In genomic region chr20:44516491-44516890, GRCh38 we compare ENCODE assay signal across 1 cellular context.
TF ChIP-seq lines count a peak whose summit lies in the region.

No MANE protein-coding gene starts in this region.

TF ChIP-seq in SK-N-SH treated with all-trans-retinoic acid at 6 μM for 48 hours, 23 proteins besides CTCF, POLR2A, EP300 and RAD21 (continued from another document):
- no peak for TF ChIP-seq TSHZ2 (CRISPR knock-in tag; IDR thresholded peaks at IDR 0.05)
- TF ChIP-seq, protein P1, sequence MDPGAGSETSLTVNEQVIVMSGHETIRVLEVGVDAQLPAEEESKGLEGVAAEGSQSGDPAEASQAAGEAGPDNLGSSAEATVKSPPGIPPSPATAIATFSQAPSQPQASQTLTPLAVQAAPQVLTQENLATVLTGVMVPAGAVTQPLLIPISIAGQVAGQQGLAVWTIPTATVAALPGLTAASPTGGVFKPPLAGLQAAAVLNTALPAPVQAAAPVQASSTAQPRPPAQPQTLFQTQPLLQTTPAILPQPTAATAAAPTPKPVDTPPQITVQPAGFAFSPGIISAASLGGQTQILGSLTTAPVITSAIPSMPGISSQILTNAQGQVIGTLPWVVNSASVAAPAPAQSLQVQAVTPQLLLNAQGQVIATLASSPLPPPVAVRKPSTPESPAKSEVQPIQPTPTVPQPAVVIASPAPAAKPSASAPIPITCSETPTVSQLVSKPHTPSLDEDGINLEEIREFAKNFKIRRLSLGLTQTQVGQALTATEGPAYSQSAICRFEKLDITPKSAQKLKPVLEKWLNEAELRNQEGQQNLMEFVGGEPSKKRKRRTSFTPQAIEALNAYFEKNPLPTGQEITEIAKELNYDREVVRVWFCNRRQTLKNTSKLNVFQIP (CRISPR knock-in tag; IDR thresholded peaks at IDR 0.05; ENCODE audit: borderline replicate concordance, low read depth), result no peak
- TF ChIP-seq ZFP3 (CRISPR knock-in tag; IDR thresholded peaks at IDR 0.05), result no peak
- TF ChIP-seq, protein P2, sequence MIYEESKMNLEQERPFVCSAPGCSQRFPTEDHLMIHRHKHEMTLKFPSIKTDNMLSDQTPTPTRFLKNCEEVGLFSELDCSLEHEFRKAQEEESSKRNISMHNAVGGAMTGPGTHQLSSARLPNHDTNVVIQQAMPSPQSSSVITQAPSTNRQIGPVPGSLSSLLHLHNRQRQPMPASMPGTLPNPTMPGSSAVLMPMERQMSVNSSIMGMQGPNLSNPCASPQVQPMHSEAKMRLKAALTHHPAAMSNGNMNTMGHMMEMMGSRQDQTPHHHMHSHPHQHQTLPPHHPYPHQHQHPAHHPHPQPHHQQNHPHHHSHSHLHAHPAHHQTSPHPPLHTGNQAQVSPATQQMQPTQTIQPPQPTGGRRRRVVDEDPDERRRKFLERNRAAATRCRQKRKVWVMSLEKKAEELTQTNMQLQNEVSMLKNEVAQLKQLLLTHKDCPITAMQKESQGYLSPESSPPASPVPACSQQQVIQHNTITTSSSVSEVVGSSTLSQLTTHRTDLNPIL (CRISPR knock-in tag; IDR thresholded peaks at IDR 0.05; ENCODE audit: low read depth), result no peak
- TF ChIP-seq, protein P3, sequence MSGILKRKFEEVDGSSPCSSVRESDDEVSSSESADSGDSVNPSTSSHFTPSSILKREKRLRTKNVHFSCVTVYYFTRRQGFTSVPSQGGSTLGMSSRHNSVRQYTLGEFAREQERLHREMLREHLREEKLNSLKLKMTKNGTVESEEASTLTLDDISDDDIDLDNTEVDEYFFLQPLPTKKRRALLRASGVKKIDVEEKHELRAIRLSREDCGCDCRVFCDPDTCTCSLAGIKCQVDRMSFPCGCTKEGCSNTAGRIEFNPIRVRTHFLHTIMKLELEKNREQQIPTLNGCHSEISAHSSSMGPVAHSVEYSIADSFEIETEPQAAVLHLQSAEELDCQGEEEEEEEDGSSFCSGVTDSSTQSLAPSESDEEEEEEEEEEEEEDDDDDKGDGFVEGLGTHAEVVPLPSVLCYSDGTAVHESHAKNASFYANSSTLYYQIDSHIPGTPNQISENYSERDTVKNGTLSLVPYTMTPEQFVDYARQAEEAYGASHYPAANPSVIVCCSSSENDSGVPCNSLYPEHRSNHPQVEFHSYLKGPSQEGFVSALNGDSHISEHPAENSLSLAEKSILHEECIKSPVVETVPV (CRISPR knock-in tag; IDR thresholded peaks at IDR 0.05), result no peak
- no peak for TF ChIP-seq OSR1 (CRISPR knock-in tag; IDR thresholded peaks at IDR 0.05)
- TF ChIP-seq SNAI2 (CRISPR knock-in tag; IDR thresholded peaks at IDR 0.05), result no peak
- no peak for TF ChIP-seq ZNF8 (CRISPR knock-in tag; IDR thresholded peaks at IDR 0.05)
- TF ChIP-seq ZFP30 (CRISPR knock-in tag; IDR thresholded peaks at IDR 0.05), result no peak
- TF ChIP-seq ZC3H10 (CRISPR knock-in tag; IDR thresholded peaks at IDR 0.05), result no peak
- TF ChIP-seq GLIS3 (CRISPR knock-in tag; IDR thresholded peaks at IDR 0.05), result no peak
